1 cellular context compared by ENCODE assay signal in the genomic region with DNA sequence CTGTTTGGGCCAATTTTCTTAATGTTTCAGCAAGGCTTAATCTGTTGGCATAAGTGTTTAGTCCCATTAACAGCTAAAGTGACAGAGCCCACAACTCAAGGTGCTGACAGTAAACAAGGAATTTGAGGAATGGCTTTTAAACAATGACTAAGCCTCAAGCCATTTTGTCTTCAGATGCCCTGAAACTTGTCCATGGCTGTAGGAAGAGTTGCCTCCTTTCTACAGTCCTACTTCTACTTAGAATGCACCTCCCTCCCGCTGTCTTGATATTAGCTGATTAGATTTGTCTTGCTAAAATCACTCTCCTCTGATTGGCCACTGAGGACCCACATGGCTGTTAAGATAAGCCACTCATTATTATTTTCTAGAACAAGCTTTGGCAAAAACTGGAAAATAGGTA.
TF ChIP-seq lines count a peak whose summit lies in the region.

No MANE protein-coding gene starts in this region.

TF ChIP-seq in H1, 55 proteins besides CTCF, POLR2A, EP300 and RAD21:
- TF ChIP-seq KDM1A (IDR thresholded peaks at IDR 0.05; ENCODE audit: borderline replicate concordance, low read length): no peak
- TF ChIP-seq EGR1 (IDR thresholded peaks at IDR 0.05; ENCODE audit: borderline replicate concordance, low read depth, low read length): no peak
- TF ChIP-seq HDAC2 (IDR thresholded peaks at IDR 0.05; ENCODE audit: borderline replicate concordance in 1 of 2, low read depth in 2 of 2, low read length in 2 of 2): no peak
- no peak for TF ChIP-seq SIX5 (IDR thresholded peaks at IDR 0.05; ENCODE audit: low read depth, low read length)
- TF ChIP-seq CTBP2 (IDR thresholded peaks at IDR 0.05; ENCODE audit: borderline replicate concordance, insufficient read depth, insufficient read length, low read length): no peak
- peak; percentile 82 for TF ChIP-seq TEAD4 (IDR thresholded peaks at IDR 0.05; ENCODE audit: low read depth, low read length)
- TF ChIP-seq JUND (IDR thresholded peaks at IDR 0.05; ENCODE audit: low read length): peak; percentile 62; the same call in 1 of the 2 replicates
- 0 out of 2 replicates have a peak, but pooled peaks have one; percentile 37 for TF ChIP-seq YY1 (IDR thresholded peaks at IDR 0.05; ENCODE audit: low read depth, low read length)
- TF ChIP-seq BRCA1 (IDR thresholded peaks at IDR 0.05; ENCODE audit: low read depth, low read length): no peak
TF ChIP-seq in H1: peak in this region for 3.
